Comparison of ENCODE assay signal across 24 cellular contexts in the genomic region with DNA sequence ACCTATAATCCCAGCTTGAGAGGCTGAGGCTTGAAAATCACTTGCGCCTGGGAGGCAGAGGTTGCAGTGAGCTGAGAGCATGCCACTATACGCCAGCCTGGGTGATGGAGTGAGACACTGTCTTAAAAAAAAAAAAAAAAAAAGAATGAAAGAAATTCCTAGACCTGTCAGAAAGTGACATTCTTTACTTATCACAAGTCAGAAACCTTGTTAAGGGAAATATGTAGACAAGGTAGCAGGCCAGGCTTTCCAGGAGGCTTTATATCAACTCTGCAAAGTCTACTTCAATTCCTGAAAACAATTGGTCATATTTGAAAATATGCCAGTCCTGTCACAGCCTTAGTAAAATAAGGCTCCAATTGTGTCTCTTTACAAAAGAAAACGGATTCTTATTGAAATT. TPM values are rescaled to one million over a fixed set of nuclear protein-coding genes. Genes with fewer than 3 reads are reported as not detected.
"Had no signal": no experiment of that assay in that cellular context is flagged by ENCODE, and none has a peak within 500 bp of the region (broad histone marks: within the 10 kb centered on the region; RNA-seq: fewer than 3 reads in every experiment).

No MANE protein-coding gene starts in this region.

- H3K36me3 ChIP-seq: colonic mucosa, esophagus muscularis mucosa, gastrocnemius medialis, gastroesophageal sphincter, heart left ventricle, heart right ventricle had no signal

- H3K79me2 ChIP-seq: hepatocyte had no signal

- H3K27ac ChIP-seq: colonic mucosa, coronary artery, dorsolateral prefrontal cortex, epithelial cell of prostate, esophagus muscularis mucosa, foreskin keratinocyte, gastrocnemius medialis, gastroesophageal sphincter, heart left ventricle, heart right ventricle, hepatocyte had no signal

- DNase-seq: colonic mucosa; cortex of kidney; dermis blood vessel endothelial cell; dorsolateral prefrontal cortex; effector CD4-positive, alpha-beta T cell; effector CD8-positive, alpha-beta T cell; effector memory CD4-positive, alpha-beta T cell; effector memory CD8-positive, alpha-beta T cell; endodermal cell; erythroblast; foreskin keratinocyte; foreskin melanocyte; gastrocnemius medialis; glutamatergic neuron; head of caudate nucleus; heart left ventricle; heart right ventricle had no signal

- H3K4me2 ChIP-seq: hepatocyte had no signal

- H3K9me3 ChIP-seq: colonic mucosa, gastrocnemius medialis had no signal

- H3K4me1 ChIP-seq: colonic mucosa, esophagus muscularis mucosa, foreskin keratinocyte, gastrocnemius medialis, gastroesophageal sphincter, heart left ventricle, heart right ventricle had no signal

- H2AFZ ChIP-seq: hepatocyte had no signal

- H3K4me3 ChIP-seq: colonic mucosa, coronary artery, dorsolateral prefrontal cortex, esophagus muscularis mucosa, gastrocnemius medialis, gastroesophageal sphincter, heart left ventricle, heart right ventricle, hepatocyte had no signal

- ATAC-seq: effector memory CD8-positive, alpha-beta T cell; esophagus mucosa; foreskin keratinocyte; gastrocnemius medialis; gastroesophageal sphincter; heart left ventricle; heart right ventricle had no signal

- H3K27me3 ChIP-seq: colonic mucosa, dorsolateral prefrontal cortex, esophagus muscularis mucosa, foreskin keratinocyte, gastrocnemius medialis, gastroesophageal sphincter, heart left ventricle, heart right ventricle, hepatocyte had no signal

RNA-seq across cellular contexts. Expression of gene MMP19, which starts 19.1 kb away (rescaled TPM):
- total RNA-seq: frontal cortex had no signal
